In genomic region chr5:69248019-69248418, GRCh38 we compare ENCODE assay signal across 1 cellular context.
TF ChIP-seq lines count a peak whose summit lies in the region.

No MANE protein-coding gene starts in this region.

TF ChIP-seq in GM12878, 131 proteins besides CTCF, POLR2A, EP300 and RAD21:
- TF ChIP-seq ATF7 (IDR thresholded peaks at IDR 0.05; ENCODE audit: low read depth) = no peak
- TF ChIP-seq HDGF (IDR thresholded peaks at IDR 0.05) = no peak
- no peak for TF ChIP-seq ZNF592 (IDR thresholded peaks at IDR 0.05)
- TF ChIP-seq LARP7 (IDR thresholded peaks at IDR 0.05) = no peak
- TF ChIP-seq RB1 (IDR thresholded peaks at IDR 0.05; ENCODE audit: borderline replicate concordance) = no peak
- no peak for TF ChIP-seq IRF5 (IDR thresholded peaks at IDR 0.05; ENCODE audit: borderline replicate concordance)
- no peak for TF ChIP-seq SMAD1 (IDR thresholded peaks at IDR 0.05; ENCODE audit: low read depth, partially characterized antibody)
- no peak for TF ChIP-seq CEBPB (IDR thresholded peaks at IDR 0.05; ENCODE audit: borderline replicate concordance in 1 of 2, low read depth in 2 of 2, low read length in 2 of 2)
- no peak for TF ChIP-seq FOXK2 (IDR thresholded peaks at IDR 0.05)
- TF ChIP-seq TCF3 (IDR thresholded peaks at IDR 0.05; ENCODE audit: borderline replicate concordance, insufficient read depth, low read depth, low read length) = no peak
- no peak for TF ChIP-seq ZNF207 (IDR thresholded peaks at IDR 0.05; ENCODE audit: borderline replicate concordance)
- TF ChIP-seq ZNF622 (IDR thresholded peaks at IDR 0.05) = no peak
- TF ChIP-seq NRF1 (conservative IDR thresholded peaks at IDR 0.05; ENCODE audit: low read depth, low read length) = no peak
- no peak for TF ChIP-seq STAT1 (conservative IDR thresholded peaks at IDR 0.05)
- no peak for TF ChIP-seq ZZZ3 (IDR thresholded peaks at IDR 0.05; ENCODE audit: control insufficient read depth, insufficient read length, low read depth)
- no peak for TF ChIP-seq ZNF274 (IDR thresholded peaks at IDR 0.05; ENCODE audit: insufficient read depth, insufficient read length)
- TF ChIP-seq PKNOX1 (IDR thresholded peaks at IDR 0.05) = no peak
- no peak for TF ChIP-seq HDAC6 (IDR thresholded peaks at IDR 0.05; ENCODE audit: unreplicated experiment)
- no peak for TF ChIP-seq POLR2AphosphoS5 (IDR thresholded peaks at IDR 0.05; ENCODE audit: low read length)
